ENCODE assay signal across 8 cellular contexts in the genomic region with DNA sequence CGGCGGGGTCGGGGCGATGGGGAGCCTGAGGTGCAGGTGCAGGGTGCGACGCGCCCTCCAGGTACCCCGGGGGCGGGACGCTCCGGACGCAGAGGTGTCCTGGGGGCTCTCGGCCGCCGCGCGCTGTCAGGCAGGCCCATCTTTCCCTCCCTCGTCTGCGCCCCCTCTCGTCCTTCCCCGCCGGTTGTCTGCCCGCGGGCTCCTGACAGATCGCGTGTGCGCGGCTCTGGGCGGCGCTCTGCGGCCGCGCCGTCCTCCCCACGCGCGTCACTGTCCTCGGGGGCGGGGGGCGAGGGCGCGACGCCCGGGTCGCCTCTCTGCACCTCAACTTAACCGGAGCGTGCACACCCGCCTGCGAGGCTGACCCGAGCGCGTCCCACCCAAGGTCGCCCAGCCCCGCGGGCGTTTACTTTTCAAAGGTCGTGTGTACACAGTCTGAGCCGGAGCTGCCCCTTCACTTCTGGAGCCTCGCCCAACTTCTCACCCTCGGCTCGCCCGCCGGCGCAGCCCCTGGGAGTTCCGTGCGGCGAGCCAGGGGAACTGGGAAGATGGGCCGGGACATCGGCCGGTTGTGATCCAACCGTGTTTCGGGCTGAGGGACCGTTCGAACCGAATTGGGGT. TPM values are rescaled to one million over a fixed set of nuclear protein-coding genes. Genes with fewer than 3 reads are reported as not detected.
DNase-seq lines count a peak whose midpoint lies in the region; ATAC-seq and TF ChIP-seq lines count a peak whose summit lies in the region.

No MANE protein-coding gene starts in this region.

- ATAC-seq in GM19455 (IDR thresholded peaks at IDR 0.05; ENCODE audit: unreplicated experiment), result peak; percentile 43
- peak; percentile 6 for ATAC-seq in HG03575 (IDR thresholded peaks at IDR 0.05; ENCODE audit: extremely low read depth, insufficient number of reproducible peaks, low FRiP score, unreplicated experiment)
- ATAC-seq in heart left ventricle, result peak; percentile 14 to 68 (median 58)

- H3K36me3 ChIP-seq in heart left ventricle (no peaks in the 10 kb centered on the region), uterus (no peaks in the 10 kb centered on the region)

- DNase-seq in D341Med (ENCODE audit: low spot score), result peak; percentile 89
- DNase-seq in RWPE1 (ENCODE audit: low spot score), result peak; percentile 56
- peak; percentile 65 to 84 (median 72) for DNase-seq in heart left ventricle
- DNase-seq in posterior cingulate gyrus, result peak; percentile 31 to 93 (median 58)
- DNase-seq in uterus, result peak; percentile 53 to 68

- peaks cover 0 to 55% (median 31%) of the 10 kb centered on the region in 12 donors for H3K4me1 ChIP-seq in heart left ventricle
- H3K4me1 ChIP-seq in uterus, result no peaks in the 10 kb centered on the region

- intact Hi-C loops in heart left ventricle (cut with DNase I), result loop anchor here in 4 of 10 donors (1.0 to 10.0 kb wide), 6 partner anchors 24 to 81 kb away; no protein-coding TSS in a partner anchor
- intact Hi-C loops in posterior cingulate gyrus (cut with DNase I), result loop anchor here (5.0 to 10.0 kb wide), 2 partner anchors 108 to 999 kb away; a partner anchor contains a TSS
- intact Hi-C loops in uterus (cut with DNase I; ENCODE audit: low total_unique reads), result no loop called here

- 0 to 3% (median 0%) methylated on average over 20 to 75 of the region's 75 CpGs for WGBS in heart left ventricle, 4 donors

- no peaks in the 10 kb centered on the region for H3K36me3 Mint-ChIP-seq in activated naive CD8-positive, alpha-beta T cell

- TF ChIP-seq CTCF in RWPE1 (conservative IDR thresholded peaks at IDR 0.05; ENCODE audit: low read depth), result no peak
- peak in 5 of 12 donors; percentile 13 to 46 (median 33) for TF ChIP-seq CTCF in heart left ventricle (IDR thresholded peaks at IDR 0.05)
- TF ChIP-seq CTCF in uterus (IDR thresholded peaks at IDR 0.05), result peak in 3 of 4 experiments; percentile 11 to 19 (median 18)

- peak overlapping the region; percentile 56 to 98 (median 78) for H3K4me3 ChIP-seq in heart left ventricle
- H3K4me3 ChIP-seq in uterus, result peak overlapping the region; percentile 64 to 91

- no peaks in the 10 kb centered on the region for H3K9me3 Mint-ChIP-seq in activated naive CD8-positive, alpha-beta T cell (ENCODE audit: low read depth)

- TF ChIP-seq POLR2A in heart left ventricle (IDR thresholded peaks at IDR 0.05) (peak in 1 of 2 donors; percentile 5), uterus (IDR thresholded peaks at IDR 0.05) (no peak)

- peak overlapping the region; percentile 34 for H3K27ac Mint-ChIP-seq in activated naive CD8-positive, alpha-beta T cell

- peaks cover 47% of the 10 kb centered on the region for H3K4me1 Mint-ChIP-seq in activated naive CD8-positive, alpha-beta T cell (ENCODE audit: low read depth)

- H3K4me3 Mint-ChIP-seq in activated naive CD8-positive, alpha-beta T cell, result peak overlapping the region; percentile 89

- POLR2A ChIA-PET in RWPE1 (lab: Yijun Ruan, JAX; ENCODE audit: low non-redundant PET), result no interaction called here

- no peaks in the 10 kb centered on the region for H3K9me3 ChIP-seq in heart left ventricle
- H3K9me3 ChIP-seq in uterus, result no peaks in the 10 kb centered on the region

- CTCF ChIA-PET in RWPE1 (lab: Yijun Ruan, JAX), result interaction anchor here (0.7 kb wide), 1 partner anchor 29 kb away, joined by 3 read pairs; no protein-coding TSS in a partner anchor

- peak overlapping the region; percentile 89 for H3K27ac ChIP-seq in RWPE1
- peak overlapping the region; percentile 83 to 99 (median 95) for H3K27ac ChIP-seq in heart left ventricle
- H3K27ac ChIP-seq in uterus, result peak overlapping the region; percentile 78 to 89

- no peaks in the 10 kb centered on the region for H3K27me3 Mint-ChIP-seq in activated naive CD8-positive, alpha-beta T cell

- H3K27me3 ChIP-seq in heart left ventricle (no peaks in the 10 kb centered on the region), uterus (no peaks in the 10 kb centered on the region)

RNA-seq across cellular contexts. Expression of a gene that starts 0.5 kb away (rescaled TPM):
- total RNA-seq in heart left ventricle, result 100 to 1,000 TPM in 8 of 9 donors, 10 to 100 TPM in 1; 77.4 to 240 (median 133) TPM
- 10 to 100 TPM; 55.8 to 63.4 TPM for polyA plus RNA-seq in heart left ventricle
- 100 to 1,000 TPM in 1 of 4 donors, 10 to 100 TPM in 2, 1 to 10 TPM in 1; 7.1 to 264 (median 37.4) TPM for total RNA-seq in uterus

Comparison
In these comparisons a context has a peak if more than half of its experiments do, and no peak if none do; other contexts are left out.
1. Peak in every context shown above with its lines: DNase-seq, ATAC-seq, H3K4me3 ChIP-seq and H3K27ac ChIP-seq.
2. ATAC-seq: peak in every context shown above with its lines; median percentile 58 in heart left ventricle; 43 in GM19455; 6 in HG03575.